Comparison of ENCODE assay signal across 8 cellular contexts in the genomic region with DNA sequence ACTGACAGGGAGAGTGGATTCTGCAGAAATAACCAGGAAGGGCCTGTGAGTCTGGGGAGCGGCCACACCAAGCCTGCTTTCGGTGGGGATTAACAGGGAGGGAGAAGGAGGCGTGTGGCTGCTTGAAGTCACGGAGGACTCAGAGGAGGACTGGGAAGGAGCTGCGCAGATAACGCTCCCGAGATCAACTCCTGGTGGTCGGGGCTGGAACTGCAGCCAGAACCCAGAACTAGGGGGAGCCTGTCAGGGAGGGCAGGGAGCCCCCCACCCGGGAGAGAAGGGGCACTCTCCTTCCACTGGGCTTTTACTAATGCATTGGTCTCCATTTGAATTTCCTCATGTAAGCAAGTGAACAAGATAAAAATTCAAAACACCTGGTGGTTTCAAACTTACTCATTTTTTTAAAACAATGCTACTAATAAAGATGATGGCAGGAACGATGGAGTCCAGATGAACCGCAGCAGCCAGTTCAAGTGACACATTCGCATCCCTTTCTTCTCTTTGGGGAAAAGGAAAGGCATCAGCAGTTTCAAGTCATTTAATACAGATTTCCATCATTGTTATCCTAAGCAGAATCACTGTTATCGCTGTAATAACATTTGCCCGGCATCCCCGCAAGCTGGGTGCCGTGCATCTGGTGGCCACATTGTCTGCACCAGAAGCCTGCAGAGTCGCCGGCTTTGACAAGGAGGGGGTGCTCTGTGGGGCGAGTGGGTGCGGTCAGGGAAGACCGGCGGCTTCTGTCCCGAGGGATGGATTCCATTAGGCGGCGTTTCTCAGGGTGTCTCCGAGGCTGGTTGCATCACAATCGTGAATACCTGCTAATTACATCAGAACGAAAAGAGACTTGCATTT.
DNase-seq lines count a peak whose midpoint lies in the region; ATAC-seq, FAIRE-seq and TF ChIP-seq lines count a peak whose summit lies in the region.

No MANE protein-coding gene starts in this region.

- no peaks in the 10 kb centered on the region for H3K4me1 ChIP-seq in DND-41 (ENCODE audit: insufficient read depth, low read length)
- peaks cover 0 to 16% of the 10 kb centered on the region in 2 donors for H3K4me1 ChIP-seq in neuronal stem cell (ENCODE audit: control insufficient read depth in 2 of 2, insufficient read depth in 1 of 2, low read depth in 1 of 2, low read length in 2 of 2)

- H3K4ac ChIP-seq in neuronal stem cell (ENCODE audit: low read length): no peak overlapping the region

- H4K8ac ChIP-seq in neuronal stem cell (ENCODE audit: low read depth, low read length): no peak overlapping the region

- no peak overlapping the region for H3K27ac ChIP-seq in DND-41 (ENCODE audit: low read length)
- no peak overlapping the region for H3K27ac ChIP-seq in neuronal stem cell (replicated peaks; ENCODE audit: low read length)

- peak overlapping the region; percentile 92 for H2AK5ac ChIP-seq in neuronal stem cell (ENCODE audit: low read depth, low read length)

- H3K18ac ChIP-seq in neuronal stem cell (ENCODE audit: low read length): peak overlapping the region; percentile 80

- no peak overlapping the region for H3K4me3 ChIP-seq in DND-41 (ENCODE audit: low read depth in 1 of 2, low read length in 2 of 2)
- no peak overlapping the region for H3K4me3 ChIP-seq in neuronal stem cell (ENCODE audit: low read length in 2 of 2)

- FAIRE-seq in urothelium cell line (lab: Jason Lieb, UNC): peak; percentile 27

- peak; percentile 66; the same call in 1 of the 3 replicates for ATAC-seq in DND-41 (ENCODE audit: insufficient read depth, low read depth)

- DNase-seq in DND-41 (peak; percentile 48), LoVo (ENCODE audit: low spot score) (peak; percentile 41), fibroblast of peridontal ligament (ENCODE audit: extremely low read depth) (peak; percentile 65), neuronal stem cell (ENCODE audit: low spot score) (peak; percentile 48), urothelium cell line (ENCODE audit: low spot score) (peak; percentile 75), GM19240 (ENCODE audit: insufficient read length, low spot score) (no peak), COLO829 (ENCODE audit: low spot score) (no peak)
- DNase-seq in activated CD8-positive, alpha-beta memory T cell treated with anti-CD3 and anti-CD28 coated beads for 48 hours (ENCODE audit: low read depth in 2 of 3, low spot score in 2 of 3): peak; percentile 7 to 45 (median 29)

- no peaks in the 10 kb centered on the region; the same call in 1 of the 2 replicates for H4K20me1 ChIP-seq in DND-41 (ENCODE audit: insufficient read depth, low read length)

- H3K27me3 ChIP-seq in DND-41 (ENCODE audit: insufficient read depth, low read length, poor library complexity): peaks cover 10% of the 10 kb centered on the region
- peaks cover 0 to 16% (median 2%) of the 10 kb centered on the region in 3 experiments for H3K27me3 ChIP-seq in neuronal stem cell (ENCODE audit: control insufficient read depth in 3 of 3, insufficient read depth in 3 of 3, low read depth in 1 of 3, low read length in 3 of 3)

- H3K36me3 ChIP-seq in DND-41 (ENCODE audit: insufficient read depth, low read length) (no peaks in the 10 kb centered on the region), neuronal stem cell (replicated peaks in 1 of 2; ENCODE audit: control insufficient read depth in 2 of 2, insufficient read depth in 2 of 2, low read length in 2 of 2) (no peaks in the 10 kb centered on the region)

- no peak overlapping the region for H3K14ac ChIP-seq in neuronal stem cell (ENCODE audit: low read length)

- WGBS in neuronal stem cell (ENCODE audit: extremely low coverage in 2 of 2, insufficient read length in 2 of 2, insufficient replicate concordance in 1 of 2), 2 donors: no CpG with 5 or more reads among the region's 28 CpGs

- H2BK12ac ChIP-seq in neuronal stem cell (ENCODE audit: low read length): peak overlapping the region; percentile 42

- peak overlapping the region; percentile 86 for H2BK15ac ChIP-seq in neuronal stem cell (ENCODE audit: low read length)

- H2BK5ac ChIP-seq in neuronal stem cell (ENCODE audit: low read length): peak overlapping the region; percentile 4

- no peak overlapping the region for H2BK120ac ChIP-seq in neuronal stem cell (ENCODE audit: low read depth, low read length)

- H3K4me2 ChIP-seq in DND-41 (ENCODE audit: insufficient read depth, low read length) (no peak overlapping the region), neuronal stem cell (ENCODE audit: insufficient read depth, low read length, poor library complexity, severe bottlenecking) (no peak overlapping the region)

- H3K79me2 ChIP-seq in DND-41 (ENCODE audit: insufficient read depth, low read length): no peaks in the 10 kb centered on the region

- H2AFZ ChIP-seq in DND-41 (ENCODE audit: low read depth, low read length): 0 out of 2 replicates have a peak overlapping the region, but pooled peaks have one; percentile 16
- no peak overlapping the region for H2AFZ ChIP-seq in neuronal stem cell (ENCODE audit: low read length)

- H3K9me3 ChIP-seq in DND-41 (ENCODE audit: insufficient read depth, low read length, severe bottlenecking): no peaks in the 10 kb centered on the region
- H3K9me3 ChIP-seq in neuronal stem cell (replicated peaks in 1 of 2; ENCODE audit: control insufficient read depth in 2 of 2, insufficient read depth in 1 of 2, low read depth in 1 of 2, low read length in 2 of 2): no peaks in the 10 kb centered on the region

- peak; percentile 75 for TF ChIP-seq CTCF in DND-41 (IDR thresholded peaks at IDR 0.05; ENCODE audit: borderline replicate concordance, extremely low read depth, low read length, poor library complexity, severe bottlenecking)

- no peak overlapping the region for H3K9ac ChIP-seq in DND-41 (ENCODE audit: low read depth, low read length)
- no peak overlapping the region for H3K9ac ChIP-seq in neuronal stem cell (ENCODE audit: low read depth, low read length, poor library complexity)

- H3K79me1 ChIP-seq in neuronal stem cell (ENCODE audit: low read depth, low read length): no peaks in the 10 kb centered on the region

- H3K23ac ChIP-seq in neuronal stem cell (ENCODE audit: low read depth, low read length, poor library complexity): no peak overlapping the region

- H4K91ac ChIP-seq in neuronal stem cell (ENCODE audit: low read depth, low read length, poor library complexity): peak overlapping the region; percentile 15

Comparison
In these comparisons a context has a peak if more than half of its experiments do, and no peak if none do; other contexts are left out.
1. DNase-seq: peak in DND-41 (single experiment), LoVo (single experiment), activated CD8-positive, alpha-beta memory T cell treated with anti-CD3 and anti-CD28 coated beads for 48 hours (3 of 3), fibroblast of peridontal ligament (single experiment), neuronal stem cell (single experiment) and urothelium cell line (single experiment); none in GM19240 (single experiment) and COLO829 (single experiment).